11 cellular contexts compared by ENCODE assay signal in genomic region chr9:136565075-136565721, GRCh38. TPM values are rescaled to one million over a fixed set of nuclear protein-coding genes. Genes with fewer than 3 reads are reported as not detected.
DNase-seq lines count a peak whose midpoint lies in the region; ATAC-seq, FAIRE-seq and TF ChIP-seq lines count a peak whose summit lies in the region.
"Had no signal": no experiment of that assay in that cellular context is flagged by ENCODE, and none has a peak within 500 bp of the region (broad histone marks: within the 10 kb centered on the region; RNA-seq: fewer than 3 reads in every experiment).

No MANE protein-coding gene starts in this region.

- FAIRE-seq in GM12878 (lab: Jason Lieb, UNC) = no peak

- no peak overlapping the region for H3K4me3 Mint-ChIP-seq in activated T-cell treated with anti-CD3 and anti-CD28 coated beads, Interleukin-2, amount 50 U/mL, for 72 hours
- H3K4me3 Mint-ChIP-seq: stimulated activated naive CD8-positive, alpha-beta T cell treated with anti-CD3 and anti-CD28 coated beads, Interleukin-15, amount 100 ng/mL, for 72 hours had no signal

- H4K20me1 ChIP-seq in GM12878 (ENCODE audit: control insufficient read depth, insufficient read depth) (no peaks in the 10 kb centered on the region), osteoblast (ENCODE audit: insufficient read depth, low read length) (no peaks in the 10 kb centered on the region)

- ATAC-seq in GM12878 (no peak), heart right ventricle (peak; percentile 12 to 60 (median 42)), upper lobe of left lung (ENCODE audit: low FRiP score in 2 of 2) (peak in 1 of 2 donors; percentile 9)
- no peak for ATAC-seq in activated T-cell treated with anti-CD3 and anti-CD28 coated beads, Interleukin-2, amount 50 U/mL, for 72 hours (replicated peaks in 1 of 2)
- ATAC-seq: stimulated activated naive CD8-positive, alpha-beta T cell treated with anti-CD3 and anti-CD28 coated beads, Interleukin-15, amount 100 ng/mL, for 72 hours had no signal

- no peak overlapping the region for H3K4me2 ChIP-seq in GM12878 (ENCODE audit: control insufficient read depth, insufficient read depth)
- H3K4me2 ChIP-seq in osteoblast (ENCODE audit: insufficient read depth, low read length) = peak overlapping the region; percentile 21

- no peak overlapping the region for H3K27ac Mint-ChIP-seq in activated T-cell treated with anti-CD3 and anti-CD28 coated beads, Interleukin-2, amount 50 U/mL, for 72 hours

- BruUV-seq in GM12878 (replicated peaks; lab: Mats Ljungman, UMichigan) = no TSS peak

- no peak for TF ChIP-seq RAD21 in GM12878 (IDR thresholded peaks at IDR 0.05; ENCODE audit: insufficient read depth, low read depth, low read length)

- H3K4me1 Mint-ChIP-seq in activated T-cell treated with anti-CD3 and anti-CD28 coated beads, Interleukin-2, amount 50 U/mL, for 72 hours (ENCODE audit: low read depth) = no peaks in the 10 kb centered on the region

- H3K27me3 Mint-ChIP-seq in activated T-cell treated with anti-CD3 and anti-CD28 coated beads, Interleukin-2, amount 50 U/mL, for 72 hours (ENCODE audit: low read depth) = no peaks in the 10 kb centered on the region
- H3K27me3 Mint-ChIP-seq: stimulated activated naive CD8-positive, alpha-beta T cell treated with anti-CD3 and anti-CD28 coated beads, Interleukin-15, amount 100 ng/mL, for 72 hours had no signal

- DNase-seq in GM12878 (ENCODE audit: low read depth, low spot score) (no peak), heart right ventricle (peak; percentile 77 to 82), osteoblast (ENCODE audit: insufficient read length, low spot score, missing footprints) (peak; percentile 77), upper lobe of left lung (peak in 1 of 2 donors; percentile 66), SK-N-DZ (ENCODE audit: low spot score) (no peak), DMS114 treated with DMSO at 0.1 percent for 48 hours (lab: John Stamatoyannopoulos, UW; ENCODE audit: unreplicated experiment) (no peak)
- no peak for DNase-seq in activated T-cell treated with anti-CD3 and anti-CD28 coated beads, Interleukin-2, amount 50 U/mL, for 72 hours
- DNase-seq: DMS79 treated with DMSO at 0.1 percent for 48 hours; erythroblast; NCI-H2029; stimulated activated naive CD8-positive, alpha-beta T cell treated with anti-CD3 and anti-CD28 coated beads, Interleukin-15, amount 100 ng/mL, for 72 hours had no signal

- TF ChIP-seq CTCF in GM12878 (IDR thresholded peaks at IDR 0.05 in 2 of 3, conservative IDR thresholded peaks at IDR 0.05 in 1 of 3; ENCODE audit: control insufficient read depth in 2 of 3, extremely low read depth in 1 of 3, insufficient read depth in 1 of 3, low read depth in 3 of 3, low read length in 3 of 3) (no peak), heart right ventricle (IDR thresholded peaks at IDR 0.05) (no peak), osteoblast (IDR thresholded peaks at IDR 0.05; ENCODE audit: extremely low read depth, low read depth, low read length) (no peak), upper lobe of left lung (IDR thresholded peaks at IDR 0.05) (no peak)

- H3K27me3 ChIP-seq in GM12878 (replicated peaks in 1 of 2; ENCODE audit: control insufficient read depth in 2 of 2, insufficient read depth in 2 of 2, low read length in 1 of 2) = no peaks in the 10 kb centered on the region
- no peaks in the 10 kb centered on the region for H3K27me3 ChIP-seq in heart right ventricle
- no peaks in the 10 kb centered on the region for H3K27me3 ChIP-seq in osteoblast (ENCODE audit: insufficient read depth, low read length)
- no peaks in the 10 kb centered on the region for H3K27me3 ChIP-seq in upper lobe of left lung

- RAD21 ChIA-PET in GM12878 (lab: Charles Lee; ENCODE audit: unreplicated experiment) = interaction anchor here (1.4 to 3.8 kb wide), 4 partner anchors 13 to 63 kb away, joined by 4 to 18 read pairs (median 12); no protein-coding TSS in a partner anchor

- H3K4me1 ChIP-seq in GM12878 (ENCODE audit: control insufficient read depth, insufficient read depth, low read length) (peaks cover 29% of the 10 kb centered on the region), heart right ventricle (peaks cover 46 to 80% (median 74%) of the 10 kb centered on the region in 9 donors), osteoblast (ENCODE audit: insufficient read depth, low read length) (peaks cover 31% of the 10 kb centered on the region), upper lobe of left lung (peaks cover 58 to 68% (median 65%) of the 10 kb centered on the region in 4 donors)

- intact Hi-C loops in GM12878 (cut with micrococcal nuclease; ENCODE audit: unreplicated experiment) = no loop called here
- intact Hi-C loops in heart right ventricle (cut with DNase I) = loop anchor here in 2 of 10 donors (2.0 to 10.0 kb wide), 2 partner anchors 18 to 60 kb away; partner anchors contain the start of gene NOTCH1 (in 1 of the 2)

- POLR2A ChIA-PET in GM12878 (lab: Charles Lee) = interaction anchor here (0.7 to 3.9 kb wide), 3 partner anchors 8 to 26 kb away, joined by 4 to 31 read pairs (median 22); no protein-coding TSS in a partner anchor

- H3K79me2 ChIP-seq in GM12878 (ENCODE audit: control insufficient read depth, insufficient read depth, low read length) = no peaks in the 10 kb centered on the region
- no peaks in the 10 kb centered on the region for H3K79me2 ChIP-seq in osteoblast (ENCODE audit: insufficient read depth, low read length)

- CTCF ChIA-PET in GM12878 (lab: Yijun Ruan, JAX) = interaction anchor here (1.1 to 1.8 kb wide), 3 partner anchors 13 to 61 kb away, joined by 3 to 5 read pairs (median 3); no protein-coding TSS in a partner anchor

- WGBS in GM12878 (ENCODE audit: insufficient coverage, insufficient replicate concordance, low lambda C conversion rate, missing lambda C conversion rate) = 72% methylated on average over 27 of the region's 30 CpGs
- 21 to 29% methylated on average over 30 of the region's 30 CpGs for WGBS in heart right ventricle, 2 donors
- WGBS in upper lobe of left lung, 2 donors = 64 to 78% methylated on average over 29 of the region's 30 CpGs

- H3K9me3 Mint-ChIP-seq in activated T-cell treated with anti-CD3 and anti-CD28 coated beads, Interleukin-2, amount 50 U/mL, for 72 hours = peaks cover 5 to 6% of the 10 kb centered on the region in 2 donors

- TF ChIP-seq POLR2A in GM12878 (IDR thresholded peaks at IDR 0.05; ENCODE audit: low read depth, low read length) = no peak
- no peak for TF ChIP-seq POLR2A in upper lobe of left lung (IDR thresholded peaks at IDR 0.05)

- H2AFZ ChIP-seq in GM12878 (ENCODE audit: control insufficient read depth, low read depth, low read length) (no peak overlapping the region), osteoblast (ENCODE audit: low read length) (no peak overlapping the region)

- H3K36me3 Mint-ChIP-seq in activated T-cell treated with anti-CD3 and anti-CD28 coated beads, Interleukin-2, amount 50 U/mL, for 72 hours (ENCODE audit: insufficient read depth in 2 of 2) = no peaks in the 10 kb centered on the region

- SMC1A ChIA-PET in GM12878 (lab: Charles Lee; ENCODE audit: uncharacterized antibody, unreplicated experiment) = interaction anchor here (1.8 to 3.9 kb wide), 4 partner anchors 13 to 61 kb away, joined by 6 to 24 read pairs (median 9); no protein-coding TSS in a partner anchor

- no peak for TF ChIP-seq EP300 in GM12878 (IDR thresholded peaks at IDR 0.05; ENCODE audit: borderline replicate concordance in 1 of 2, control insufficient read depth in 1 of 2, low read depth in 2 of 2, low read length in 2 of 2)
- TF ChIP-seq EP300 in upper lobe of left lung (IDR thresholded peaks at IDR 0.05) = no peak

- H3K9ac ChIP-seq in GM12878 (ENCODE audit: control insufficient read depth, insufficient read depth, low read length) = no peak overlapping the region

- H3K4me3 ChIP-seq in GM12878 = no peak overlapping the region
- peak overlapping the region in 5 of 10 donors; percentile 1 to 23 (median 5) for H3K4me3 ChIP-seq in heart right ventricle
- H3K4me3 ChIP-seq in osteoblast (ENCODE audit: insufficient read depth, low read length) = no peak overlapping the region
- H3K4me3 ChIP-seq in upper lobe of left lung = no peak overlapping the region

- H3K9me3 ChIP-seq in GM12878 (replicated peaks; ENCODE audit: control insufficient read depth, insufficient read depth, low read length) (peaks cover 1% of the 10 kb centered on the region; the same call in 2 of the 3 replicates), heart right ventricle (peaks cover 0 to under 1% (median 0%) of the 10 kb centered on the region in 11 donors), osteoblast (ENCODE audit: low read depth, low read length) (no peaks in the 10 kb centered on the region), upper lobe of left lung (no peaks in the 10 kb centered on the region)

- H3K36me3 ChIP-seq in GM12878 (ENCODE audit: control insufficient read depth in 2 of 2, insufficient read depth in 2 of 2, low read length in 1 of 2) (no peaks in the 10 kb centered on the region), heart right ventricle (no peaks in the 10 kb centered on the region), osteoblast (ENCODE audit: insufficient read depth, low read length) (no peaks in the 10 kb centered on the region), upper lobe of left lung (no peaks in the 10 kb centered on the region)

- in situ Hi-C loops in GM12878 (cut with MboI) = no loop called here

- no peak overlapping the region for H3K27ac ChIP-seq in GM12878 (ENCODE audit: control insufficient read depth, insufficient read depth)
- H3K27ac ChIP-seq in heart right ventricle = peak overlapping the region; percentile 47 to 92 (median 84)
- peak overlapping the region; percentile 45 for H3K27ac ChIP-seq in osteoblast (ENCODE audit: low read depth, low read length)
- H3K27ac ChIP-seq in upper lobe of left lung = peak overlapping the region; percentile 74 to 88 (median 81)

RNA-seq across cellular contexts. Expression of gene NOTCH1, which starts 19.4 kb away (rescaled TPM):
- 114 and 132 TPM in 2 replicates for total RNA-seq in GM12878 (2013; cell fraction: nucleolus; rRNA removed)
- 6.9 and 9.7 TPM in 2 replicates for total RNA-seq in GM12878 (2014; rRNA removed)
- 1.8 and 2.5 TPM in 2 replicates for total RNA-seq in GM12878 (2014; rRNA removed; fragmentation: Illumina TruSeq; extraction: Trizol)
- total RNA-seq in GM12878 (2021) = 38.6 and 40.0 TPM in 2 replicates
- 2.6 TPM for polyA plus RNA-seq in GM12878 (2011; ENCODE audit: low read depth)
- polyA plus RNA-seq in GM12878 (2011; rRNA removed) = 1.4 TPM in 2 replicates
- polyA plus RNA-seq in GM12878 (2011; cell fraction: cytosol; rRNA removed) = 4.7 and 4.9 TPM in 2 replicates
- 31.3 and 51.1 TPM in 2 replicates for polyA plus RNA-seq in GM12878 (2011; cell fraction: nucleus; rRNA removed)
- 7.3 and 8.7 TPM in 2 replicates for polyA plus RNA-seq in GM12878 (2012)
- polyA plus RNA-seq in GM12878 (2014; fragmentation: Illumina TruSeq; extraction: Trizol) = 1.1 and 2.7 TPM in 2 replicates
- under 1 TPM; 0.02 to 0.24 TPM for polyA plus RNA-seq in GM12878 (2014; fragmentation: Nextera tagmentation; extraction: Ambion mirVana)
- polyA plus RNA-seq in GM12878 (2014; rRNA removed) = 12.4 and 12.7 TPM in 2 replicates
- polyA plus RNA-seq in GM12878 (2016; fragmentation: Nextera tagmentation; extraction: Ambion mirVana) = 1 to 10 TPM; 4.7 to 6.8 TPM
- polyA minus RNA-seq in GM12878 (2011; rRNA and poly(A)+ RNA removed) = 4.2 and 12.3 TPM in 2 replicates
- polyA minus RNA-seq in GM12878 (2011; cell fraction: cytosol; rRNA and poly(A)+ RNA removed) = 20.2 and 32.2 TPM in 2 replicates
- 14.4 and 23.8 TPM in 2 replicates for polyA minus RNA-seq in GM12878 (2011; cell fraction: nucleus; rRNA and poly(A)+ RNA removed)
- 10 to 100 TPM; 12.0 to 27.0 (median 21.8) TPM for total RNA-seq in heart right ventricle
- 10 to 100 TPM in 1 of 2 donors, 1 to 10 TPM in 1; 7.3 to 14.5 TPM for polyA plus RNA-seq in heart right ventricle
- total RNA-seq in osteoblast = 10.5 and 14.4 TPM in 2 replicates
- total RNA-seq in upper lobe of left lung = 100 to 1,000 TPM in 4 of 6 donors, 10 to 100 TPM in 2; 49.6 to 175 (median 110) TPM
- 0.20 and 0.44 TPM in 2 replicates for polyA plus RNA-seq in SK-N-DZ (2014; cell fraction: cytosol; rRNA removed)
- polyA plus RNA-seq in SK-N-DZ (2014; cell fraction: nucleus; rRNA removed) = 0.85 and 12.6 TPM in 2 replicates
- total RNA-seq in activated T-cell treated with anti-CD3 and anti-CD28 coated beads, Interleukin-2, amount 50 U/mL, for 72 hours = 10 to 100 TPM; 71.6 to 84.2 TPM

Comparison
In these comparisons a context has a peak if more than half of its experiments do, and no peak if none do; other contexts are left out.
1. ATAC-seq: peak in heart right ventricle (8 of 8); none in GM12878 (single experiment) and activated T-cell treated with anti-CD3 and anti-CD28 coated beads, Interleukin-2, amount 50 U/mL, for 72 hours (0 of 2).
2. DNase-seq: peak in heart right ventricle (2 of 2) and osteoblast (single experiment); none in GM12878 (single experiment), SK-N-DZ (single experiment), activated T-cell treated with anti-CD3 and anti-CD28 coated beads, Interleukin-2, amount 50 U/mL, for 72 hours (0 of 2) and DMS114 treated with DMSO at 0.1 percent for 48 hours (single experiment).